In the genomic region with DNA sequence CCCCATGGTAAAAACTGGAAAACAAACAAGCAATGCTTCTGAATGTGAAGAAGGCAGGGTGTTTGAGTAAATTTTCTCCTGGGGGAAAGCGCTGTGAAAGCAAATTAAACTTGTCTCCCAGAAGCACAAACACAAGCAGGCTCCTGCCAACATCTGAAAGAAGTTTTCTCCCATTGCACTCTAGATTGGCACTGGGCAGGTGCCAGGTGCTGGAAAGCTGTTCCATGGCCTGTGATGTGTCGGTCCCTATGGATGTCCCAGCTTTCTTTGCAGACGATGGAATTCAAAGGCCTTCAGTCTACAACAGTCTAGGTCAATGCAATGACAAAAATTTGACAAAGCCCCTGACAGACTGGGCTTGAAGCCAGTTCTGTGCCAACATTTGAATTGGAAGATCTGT, we compare ENCODE assay signal across 28 cellular contexts.
"Had no signal": no experiment of that assay in that cellular context is flagged by ENCODE, and none has a peak within 500 bp of the region (broad histone marks: within the 10 kb centered on the region; RNA-seq: fewer than 3 reads in every experiment).

No MANE protein-coding gene starts in this region.

- DNase-seq: activated CD4-positive, alpha-beta T cell treated with anti-CD3 and anti-CD28 coated beads for 36 hours; activated CD4-positive, alpha-beta T cell treated with anti-CD3 and anti-CD28 coated beads, Interleukin-2, amount 10 ng/mL, durations not matched to agents 7 days and 5 days; activated CD4-positive, alpha-beta T cell treated with anti-CD3 and anti-CD28 coated beads, Interleukin-2, amount 50 U/mL, for 48 hours; activated CD8-positive, alpha-beta T cell treated with anti-CD3 and anti-CD28 coated beads, Interleukin-2, amount 10 ng/mL, durations not matched to agents 7 days and 5 days; activated gamma-delta T cell treated with Interleukin-2 at 50 U/mL for 16 hours; activated naive CD4-positive, alpha-beta T cell treated with anti-CD3 and anti-CD28 coated beads for 36 hours; activated T-cell treated with anti-CD3 and anti-CD28 coated beads, Interleukin-2, amount 50 U/mL, for 24 hours; adrenal gland; central memory CD4-positive, alpha-beta T cell; Kasumi-1; KG1; MG63; NCI-H1048; NCI-H1105 treated with DMSO at 0.1 percent for 48 hours; NCI-H1436; NCI-H1694; NCI-H1930; NCI-H2081 treated with DMSO at 0.1 percent for 48 hours; NCI-H226; NCI-H446 treated with DMSO at 0.1 percent for 48 hours; NCI-H524 treated with DMSO at 0.1 percent for 48 hours; SHP77; SK-N-SH had no signal

- H3K27ac Mint-ChIP-seq: activated CD4-positive, alpha-beta T cell treated with anti-CD3 and anti-CD28 coated beads for 36 hours; activated CD4-positive, alpha-beta T cell treated with anti-CD3 and anti-CD28 coated beads, Interleukin-2, amount 10 ng/mL, durations not matched to agents 7 days and 5 days; activated CD8-positive, alpha-beta T cell treated with anti-CD3 and anti-CD28 coated beads, Interleukin-2, amount 10 ng/mL, durations not matched to agents 7 days and 5 days; activated naive CD4-positive, alpha-beta T cell treated with anti-CD3 and anti-CD28 coated beads for 36 hours; activated naive CD4-positive, alpha-beta T cell treated with anti-CD3 and anti-CD28 coated beads, Interleukin-2, amount 50 U/mL, for 72 hours; activated T-cell treated with anti-CD3 and anti-CD28 coated beads, Interleukin-2, amount 50 U/mL, for 24 hours; T-helper 1 cell treated with Interleukin-12 subunit alpha and Interleukin-12 subunit beta and Interleukin-4 antibody, amounts not matched to agents 30 μg/mL and 1 μg/mL, for 36 hours; T-helper 2 cell treated with Interferon-gamma antibody and Interleukin-4, amounts not matched to agents 5 μg/mL and 100 μg/mL, for 36 hours had no signal

- H3K9ac ChIP-seq: SK-N-SH had no signal

- H3K9me3 ChIP-seq: adrenal gland, body of pancreas, MG63, SJSA1, SK-N-SH had no signal

- H3K4me1 Mint-ChIP-seq: activated CD4-positive, alpha-beta T cell treated with anti-CD3 and anti-CD28 coated beads for 36 hours; activated CD4-positive, alpha-beta T cell treated with anti-CD3 and anti-CD28 coated beads, Interleukin-2, amount 10 ng/mL, durations not matched to agents 7 days and 5 days had no signal

- H3K36me3 ChIP-seq: adrenal gland, MG63, SJSA1 had no signal

- H3K4me2 ChIP-seq: SK-N-SH had no signal

- H3K4me3 ChIP-seq: adrenal gland, body of pancreas, MG63, SJSA1 had no signal

- H3K36me3 Mint-ChIP-seq: activated naive CD4-positive, alpha-beta T cell treated with anti-CD3 and anti-CD28 coated beads, Interleukin-2, amount 50 U/mL, for 72 hours had no signal

- ATAC-seq: activated CD4-positive, alpha-beta T cell treated with anti-CD3 and anti-CD28 coated beads for 36 hours; activated CD8-positive, alpha-beta T cell treated with anti-CD3 and anti-CD28 coated beads, Interleukin-2, amount 10 ng/mL, durations not matched to agents 7 days and 5 days; activated naive CD4-positive, alpha-beta T cell treated with anti-CD3 and anti-CD28 coated beads, Interleukin-2, amount 50 U/mL, for 72 hours; body of pancreas had no signal

- H3K9me2 ChIP-seq: SK-N-SH had no signal

- H3K4me3 Mint-ChIP-seq: activated CD4-positive, alpha-beta T cell treated with anti-CD3 and anti-CD28 coated beads for 36 hours; activated CD4-positive, alpha-beta T cell treated with anti-CD3 and anti-CD28 coated beads, Interleukin-2, amount 10 ng/mL, durations not matched to agents 7 days and 5 days; activated CD8-positive, alpha-beta T cell treated with anti-CD3 and anti-CD28 coated beads, Interleukin-2, amount 10 ng/mL, durations not matched to agents 7 days and 5 days; activated naive CD4-positive, alpha-beta T cell treated with anti-CD3 and anti-CD28 coated beads for 36 hours; activated T-cell treated with anti-CD3 and anti-CD28 coated beads, Interleukin-2, amount 50 U/mL, for 24 hours; T-helper 1 cell treated with Interleukin-12 subunit alpha and Interleukin-12 subunit beta and Interleukin-4 antibody, amounts not matched to agents 30 μg/mL and 1 μg/mL, for 36 hours; T-helper 2 cell treated with Interferon-gamma antibody and Interleukin-4, amounts not matched to agents 5 μg/mL and 100 μg/mL, for 36 hours had no signal

- H3K27ac ChIP-seq: adrenal gland, body of pancreas, SJSA1 had no signal

- H3K9me3 Mint-ChIP-seq: activated CD4-positive, alpha-beta T cell treated with anti-CD3 and anti-CD28 coated beads, Interleukin-2, amount 10 ng/mL, durations not matched to agents 7 days and 5 days; activated naive CD4-positive, alpha-beta T cell treated with anti-CD3 and anti-CD28 coated beads for 36 hours; activated naive CD4-positive, alpha-beta T cell treated with anti-CD3 and anti-CD28 coated beads, Interleukin-2, amount 50 U/mL, for 72 hours; activated T-cell treated with anti-CD3 and anti-CD28 coated beads, Interleukin-2, amount 50 U/mL, for 24 hours; T-helper 1 cell treated with Interleukin-12 subunit alpha and Interleukin-12 subunit beta and Interleukin-4 antibody, amounts not matched to agents 30 μg/mL and 1 μg/mL, for 36 hours; T-helper 2 cell treated with Interferon-gamma antibody and Interleukin-4, amounts not matched to agents 5 μg/mL and 100 μg/mL, for 36 hours had no signal

- H3K27me3 ChIP-seq: adrenal gland, body of pancreas, MG63, SJSA1 had no signal
